21 cellular contexts compared by ENCODE assay signal in genomic region chr2:176685908-176686307, GRCh38.
"Had no signal": no experiment of that assay in that cellular context is flagged by ENCODE, and none has a peak within 500 bp of the region (broad histone marks: within the 10 kb centered on the region; RNA-seq: fewer than 3 reads in every experiment).

No MANE protein-coding gene starts in this region.

- H3K9me3 Mint-ChIP-seq: activated naive CD4-positive, alpha-beta T cell treated with anti-CD3 and anti-CD28 coated beads, Interleukin-2, amount 10 ng/mL, durations not matched to agents 7 days and 5 days; activated T-helper 17 cell treated with anti-CD3 and anti-CD28 coated beads, Interleukin-2, amount 50 U/mL, for 72 hours; naive B cell had no signal

- H3K9me3 ChIP-seq: lower lobe of right lung, neutrophil, SK-N-SH, suprapubic skin, upper lobe of left lung had no signal

- H3K4me2 ChIP-seq: SK-N-SH had no signal

- H3K36me3 Mint-ChIP-seq: activated naive CD4-positive, alpha-beta T cell treated with anti-CD3 and anti-CD28 coated beads, Interleukin-2, amount 10 ng/mL, durations not matched to agents 7 days and 5 days; naive B cell had no signal

- H3K9me2 ChIP-seq: SK-N-SH had no signal

- FAIRE-seq: colon had no signal

- H3K9ac ChIP-seq: SK-N-SH had no signal

- H3K4me3 ChIP-seq: lower lobe of right lung, skin epidermis, suprapubic skin, upper lobe of left lung had no signal

- H3K4me1 Mint-ChIP-seq: activated naive CD4-positive, alpha-beta T cell treated with anti-CD3 and anti-CD28 coated beads, Interleukin-2, amount 10 ng/mL, durations not matched to agents 7 days and 5 days; activated T-helper 17 cell treated with anti-CD3 and anti-CD28 coated beads, Interleukin-2, amount 50 U/mL, for 72 hours; naive B cell had no signal

- H3K4me3 Mint-ChIP-seq: activated naive CD4-positive, alpha-beta T cell treated with anti-CD3 and anti-CD28 coated beads, Interleukin-2, amount 10 ng/mL, durations not matched to agents 7 days and 5 days; activated T-helper 17 cell treated with anti-CD3 and anti-CD28 coated beads, Interleukin-2, amount 50 U/mL, for 72 hours; naive B cell had no signal

- H3K36me3 ChIP-seq: lower lobe of right lung, neutrophil, suprapubic skin, upper lobe of left lung had no signal

- H3K27ac Mint-ChIP-seq: activated naive CD4-positive, alpha-beta T cell treated with anti-CD3 and anti-CD28 coated beads, Interleukin-2, amount 10 ng/mL, durations not matched to agents 7 days and 5 days; activated T-helper 17 cell treated with anti-CD3 and anti-CD28 coated beads, Interleukin-2, amount 50 U/mL, for 72 hours; naive B cell had no signal

- ATAC-seq: activated T-helper 17 cell treated with anti-CD3 and anti-CD28 coated beads, Interleukin-2, amount 50 U/mL, for 72 hours; esophagus mucosa had no signal

- H3K27me3 ChIP-seq: upper lobe of left lung had no signal

- H3K27ac ChIP-seq: lower lobe of right lung, neutrophil, skin epidermis, suprapubic skin, upper lobe of left lung had no signal

- DNase-seq: activated CD4-positive, CD25-positive, alpha-beta regulatory T cell treated with anti-CD3 and anti-CD28 coated beads, Interleukin-2, amount 50 U/mL, for 72 hours; activated naive CD4-positive, alpha-beta T cell treated with anti-CD3 and anti-CD28 coated beads, Interleukin-2, amount 10 ng/mL, durations not matched to agents 7 days and 5 days; activated T-cell treated with anti-CD3 and anti-CD28 coated beads for 4 hours; caudate nucleus; foreskin fibroblast; glutamatergic neuron; lower lobe of right lung; naive B cell; retina; SK-N-SH; stimulated activated CD4-positive, alpha-beta T cell treated with anti-CD3 and anti-CD28 coated beads, Interleukin-4, amount 100 ng/mL, for 24 hours; stimulated activated naive CD4-positive, alpha-beta T cell treated with Interleukin-2 at 50 U/mL for 16 hours; T-helper 1 cell; T1000 had no signal

- H3K4me1 ChIP-seq: lower lobe of right lung, suprapubic skin, upper lobe of left lung had no signal
